In genomic region chr12:109052097-109052414, GRCh38 we compare ENCODE assay signal across 8 cellular contexts. TPM values are rescaled to one million over a fixed set of nuclear protein-coding genes. Genes with fewer than 3 reads are reported as not detected.
DNase-seq lines count a peak whose midpoint lies in the region; TF ChIP-seq lines count a peak whose summit lies in the region.

No MANE protein-coding gene starts in this region.

- H3K27me3 ChIP-seq in H9 (ENCODE audit: insufficient read depth, low read length) (no peaks in the 10 kb centered on the region), right atrium auricular region (no peaks in the 10 kb centered on the region), smooth muscle cell (ENCODE audit: low read depth) (no peaks in the 10 kb centered on the region)

- H3F3A ChIP-seq in smooth muscle cell (ENCODE audit: low read depth), result no peaks in the 10 kb centered on the region

- peaks cover 7% of the 10 kb centered on the region for H3K23me2 ChIP-seq in H9 (ENCODE audit: insufficient read length, low read depth, low read length, poor library complexity, severe bottlenecking)

- peak overlapping the region; percentile 86 to 97 for H3K4me3 ChIP-seq in right atrium auricular region
- peak overlapping the region; percentile 97 for H3K4me3 ChIP-seq in smooth muscle cell

- H4K20me1 ChIP-seq in H9 (ENCODE audit: control insufficient read depth, insufficient read depth, insufficient read length), result no peaks in the 10 kb centered on the region
- no peaks in the 10 kb centered on the region for H4K20me1 ChIP-seq in smooth muscle cell (ENCODE audit: low read depth)

- no peaks in the 10 kb centered on the region for H3K9me3 ChIP-seq in H9 (ENCODE audit: control insufficient read depth, low read depth, low read length)
- no peaks in the 10 kb centered on the region for H3K9me3 ChIP-seq in right atrium auricular region
- H3K9me3 ChIP-seq in smooth muscle cell (replicated peaks; ENCODE audit: low read depth), result no peaks in the 10 kb centered on the region

- H2BK12ac ChIP-seq in H9 (ENCODE audit: insufficient read length, low read depth, low read length), result no peak overlapping the region

- H2BK20ac ChIP-seq in H9 (ENCODE audit: low read depth, low read length, poor library complexity, severe bottlenecking), result no peak overlapping the region

- H4K8ac ChIP-seq in H9 (replicated peaks; ENCODE audit: insufficient read length, low read depth, low read length), result no peak overlapping the region

- H4K5ac ChIP-seq in H9 (ENCODE audit: insufficient read length, low read depth, low read length), result no peak overlapping the region

- H3T11ph ChIP-seq in H9 (ENCODE audit: low read length), result no peak overlapping the region

- H2BK5ac ChIP-seq in H9 (ENCODE audit: insufficient read length, low read length), result no peak overlapping the region

- H3K36me3 ChIP-seq in right atrium auricular region (no peaks in the 10 kb centered on the region), smooth muscle cell (ENCODE audit: low read depth) (no peaks in the 10 kb centered on the region)

- no peak overlapping the region for H2AFZ ChIP-seq in H9 (ENCODE audit: low read length)
- peak overlapping the region; percentile 99 for H2AFZ ChIP-seq in smooth muscle cell (ENCODE audit: low read depth)

- H3K4me2 ChIP-seq in H9 (ENCODE audit: insufficient read depth, insufficient read length, low read length) (peak overlapping the region; percentile 29), smooth muscle cell (peak overlapping the region; percentile 93)

- no peak overlapping the region for H4K91ac ChIP-seq in H9 (ENCODE audit: insufficient read length, low read depth, low read length)

- H3K4me1 Mint-ChIP-seq in H9, result peaks cover 12 to 15% of the 10 kb centered on the region in 2 experiments
- H3K4me1 Mint-ChIP-seq in activated CD4-positive, alpha-beta memory T cell treated with anti-CD3 and anti-CD28 coated beads for 36 hours (ENCODE audit: low read depth), result peaks cover 15% of the 10 kb centered on the region

- no peak overlapping the region for H2BK15ac ChIP-seq in H9 (ENCODE audit: low read depth, low read length)

- H3K9ac ChIP-seq in H9 (ENCODE audit: extremely low read depth, insufficient read length, low read length) (no peak overlapping the region), smooth muscle cell (ENCODE audit: low read depth) (peak overlapping the region; percentile 87)

- intact Hi-C loops in activated CD4-positive, alpha-beta memory T cell treated with anti-CD3 and anti-CD28 coated beads for 36 hours (cut with micrococcal nuclease), result loop anchor here (1.0 to 5.0 kb wide), 5 partner anchors 45 to 489 kb away; partner anchors contain the start of genes ISCU, SSH1 and UNG

- H3K56ac ChIP-seq in H9 (ENCODE audit: insufficient read length, low read depth, low read length), result no peak overlapping the region

- no CpG with 5 or more reads among the region's 6 CpGs for WGBS in H9 (ENCODE audit: extremely low coverage, insufficient read length, low lambda C conversion rate)
- 40% methylated on average over 6 of the region's 6 CpGs for WGBS in smooth muscle cell (ENCODE audit: low lambda C conversion rate)

- no peak overlapping the region for H3K23ac ChIP-seq in H9 (ENCODE audit: insufficient read length, low read depth, low read length)

- H3K4me1 ChIP-seq in H9 (ENCODE audit: insufficient read depth, low read length) (no peaks in the 10 kb centered on the region; the same call in 1 of the 2 replicates), right atrium auricular region (peaks cover 0 to 21% of the 10 kb centered on the region in 2 donors), smooth muscle cell (ENCODE audit: low read depth) (peaks cover 6% of the 10 kb centered on the region)

- H3K14ac ChIP-seq in H9 (ENCODE audit: insufficient read depth, low read length), result no peak overlapping the region

- no peak overlapping the region for H3K27ac ChIP-seq in H9 (ENCODE audit: insufficient read length, low read depth, low read length)
- H3K27ac ChIP-seq in right atrium auricular region, result peak overlapping the region; percentile 85 to 92
- H3K27ac ChIP-seq in smooth muscle cell (ENCODE audit: low read depth), result no peak overlapping the region

- H3K18ac ChIP-seq in H9 (ENCODE audit: insufficient read length, low read depth, low read length), result no peak overlapping the region

- H2AK5ac ChIP-seq in H9 (ENCODE audit: insufficient read length, low read length), result no peak overlapping the region

- H2BK120ac ChIP-seq in H9 (ENCODE audit: low read depth, low read length, poor library complexity, severe bottlenecking), result no peak overlapping the region

- no peaks in the 10 kb centered on the region; a peak in 1 of 5 replicates for H3K9me3 Mint-ChIP-seq in H9
- H3K9me3 Mint-ChIP-seq in activated CD4-positive, alpha-beta memory T cell treated with anti-CD3 and anti-CD28 coated beads for 36 hours, result no peaks in the 10 kb centered on the region

- H3K27me3 Mint-ChIP-seq in H9 (ENCODE audit: low read depth), result no peaks in the 10 kb centered on the region; the same call in 1 of the 2 replicates
- no peaks in the 10 kb centered on the region for H3K27me3 Mint-ChIP-seq in activated CD4-positive, alpha-beta memory T cell treated with anti-CD3 and anti-CD28 coated beads for 36 hours

- H3K4me3 Mint-ChIP-seq in H9, result peak overlapping the region; percentile 86 to 96
- peak overlapping the region; percentile 89 for H3K4me3 Mint-ChIP-seq in activated CD4-positive, alpha-beta memory T cell treated with anti-CD3 and anti-CD28 coated beads for 36 hours

- peak overlapping the region in 1 of 3 experiments; percentile 92; a peak in 1 of 7 replicates for H3K27ac Mint-ChIP-seq in H9
- peak overlapping the region; percentile 97 for H3K27ac Mint-ChIP-seq in activated CD4-positive, alpha-beta memory T cell treated with anti-CD3 and anti-CD28 coated beads for 36 hours

- no peak for TF ChIP-seq CTCF in H9 (conservative IDR thresholded peaks at IDR 0.05)
- TF ChIP-seq CTCF in right atrium auricular region (IDR thresholded peaks at IDR 0.05), result no peak
- TF ChIP-seq CTCF in smooth muscle cell (IDR thresholded peaks at IDR 0.05; ENCODE audit: borderline replicate concordance, insufficient read depth, poor library complexity, severe bottlenecking), result no peak

- CTCF ChIA-PET in activated CD4-positive, alpha-beta memory T cell treated with anti-CD3 and anti-CD28 coated beads for 36 hours (lab: Charles Lee), result interaction anchor here (0.7 to 1.7 kb wide), 3 partner anchors 41 to 168 kb away, joined by 3 to 5 read pairs (median 5); partner anchors contain the start of gene ALKBH2

- POLR2A ChIA-PET in activated CD4-positive, alpha-beta memory T cell treated with anti-CD3 and anti-CD28 coated beads for 36 hours (lab: Charles Lee), result interaction anchor here (1.1 to 1.6 kb wide), 2 partner anchors 41 to 491 kb away, joined by 4 to 5 read pairs; partner anchors contain the start of genes ALKBH2 and SART3

- no peak overlapping the region for H3K4ac ChIP-seq in H9 (ENCODE audit: low read depth, low read length)

- H3K36me3 Mint-ChIP-seq in H9 (ENCODE audit: insufficient read depth in 1 of 3, low read depth in 3 of 3), result no peaks in the 10 kb centered on the region
- peaks cover 4% of the 10 kb centered on the region for H3K36me3 Mint-ChIP-seq in activated CD4-positive, alpha-beta memory T cell treated with anti-CD3 and anti-CD28 coated beads for 36 hours

- DNase-seq in H9 (no peak), right atrium auricular region (ENCODE audit: low spot score) (no peak), smooth muscle cell (lab: John Stamatoyannopoulos, UW; ENCODE audit: unreplicated experiment) (no peak), HuH-7 (ENCODE audit: low spot score) (no peak), COLO829 (ENCODE audit: low spot score) (no peak), T-helper 9 cell (no peak), anterior cingulate cortex (lab: John Stamatoyannopoulos, UW) (no peak)
- no peak for DNase-seq in activated CD4-positive, alpha-beta memory T cell treated with anti-CD3 and anti-CD28 coated beads for 36 hours

- H3K79me1 ChIP-seq in H9 (ENCODE audit: insufficient read depth, low read depth, low read length, poor library complexity, severe bottlenecking), result no peaks in the 10 kb centered on the region

- H3K79me2 ChIP-seq in H9 (ENCODE audit: insufficient read depth, low read length) (no peaks in the 10 kb centered on the region), smooth muscle cell (ENCODE audit: low read depth) (peaks cover 9% of the 10 kb centered on the region)

RNA-seq across cellular contexts. Expression of gene USP30, which starts 0.3 kb away (rescaled TPM):
- 6.3 and 7.8 TPM in 2 replicates for total RNA-seq in H9 (2021)
- total RNA-seq in activated CD4-positive, alpha-beta memory T cell treated with anti-CD3 and anti-CD28 coated beads for 36 hours, result 10 to 100 TPM; 11.4 to 11.8 TPM
- 10 to 100 TPM; 13.8 to 19.1 TPM for total RNA-seq in right atrium auricular region
- 15.1 and 19.9 TPM in 2 replicates for total RNA-seq in smooth muscle cell
- 9.1 and 10.3 TPM in 2 replicates for polyA plus RNA-seq in smooth muscle cell

RNA-seq across cellular contexts. Expression of gene SVOP, which starts 31.2 kb away (rescaled TPM):
- total RNA-seq in H9 (2021) (0.11 and 0.15 TPM in 2 replicates), right atrium auricular region (under 1 TPM in 1 of 2 donors, not detected in 1; 0.08 TPM), smooth muscle cell (not detected in 2 replicates)
- total RNA-seq in activated CD4-positive, alpha-beta memory T cell treated with anti-CD3 and anti-CD28 coated beads for 36 hours, result not detected
- polyA plus RNA-seq in smooth muscle cell, result not detected in 2 replicates

RNA-seq across cellular contexts. Expression of gene ALKBH2, which starts 41.2 kb away (rescaled TPM):
- total RNA-seq in H9 (2021), result 23.7 and 24.4 TPM in 2 replicates
- total RNA-seq in activated CD4-positive, alpha-beta memory T cell treated with anti-CD3 and anti-CD28 coated beads for 36 hours, result 10 to 100 TPM; 23.9 to 28.6 TPM
- total RNA-seq in right atrium auricular region, result 1 to 10 TPM; 3.9 to 8.5 TPM
- 6.3 and 13.6 TPM in 2 replicates for total RNA-seq in smooth muscle cell
- 17.6 and 23.3 TPM in 2 replicates for polyA plus RNA-seq in smooth muscle cell

RNA-seq across cellular contexts. Expression of gene UNG, which starts 45.3 kb away (rescaled TPM):
- 188 and 195 TPM in 2 replicates for total RNA-seq in H9 (2021)
- total RNA-seq in activated CD4-positive, alpha-beta memory T cell treated with anti-CD3 and anti-CD28 coated beads for 36 hours, result 10 to 100 TPM; 57.9 to 61.9 TPM
- total RNA-seq in right atrium auricular region, result 10 to 100 TPM; 10.2 to 12.1 TPM
- total RNA-seq in smooth muscle cell, result 17.1 and 18.2 TPM in 2 replicates
- polyA plus RNA-seq in smooth muscle cell, result 22.8 and 27.3 TPM in 2 replicates

Comparison
In these comparisons a context has a peak if more than half of its experiments do, and no peak if none do; other contexts are left out.
1. H3K27ac ChIP-seq: peak in right atrium auricular region (2 of 2); none in H9 (single experiment) and smooth muscle cell (single experiment).